Comparison of ENCODE assay signal across 20 cellular contexts in genomic region chr5:136269978-136270377, GRCh38.
"Had no signal": no experiment of that assay in that cellular context is flagged by ENCODE, and none has a peak within 500 bp of the region (broad histone marks: within the 10 kb centered on the region; RNA-seq: fewer than 3 reads in every experiment).

No MANE protein-coding gene starts in this region.

- H3K4me3 ChIP-seq: esophagus squamous epithelium, hepatocyte, lung, neural progenitor cell, ovary, smooth muscle cell, suprapubic skin, thyroid gland had no signal

- DNase-seq: esophagus squamous epithelium; foreskin keratinocyte; head of caudate nucleus; kidney; left cardiac atrium; left ventricle myocardium superior; mesenchymal stem cell; midbrain; nucleus accumbens; ovary; right cardiac atrium; stimulated activated CD4-positive, alpha-beta T cell treated with anti-CD3 and anti-CD28 coated beads, Interleukin-2, amount 100 ng/mL, for 48 hours; stimulated activated CD8-positive, alpha-beta memory T cell treated with anti-CD3 and anti-CD28 coated beads, Interleukin-4, amount 100 ng/mL, for 48 hours; stimulated activated naive CD8-positive, alpha-beta T cell treated with anti-CD3 and anti-CD28 coated beads, Interleukin-15, Interleukin-2, amounts not matched to agents 100 U/mL and 50 U/mL, for 24 hours; thyroid gland had no signal
